In genomic region chr10:114206902-114207301, GRCh38 we compare ENCODE assay signal across 24 cellular contexts. TPM values are rescaled to one million over a fixed set of nuclear protein-coding genes. Genes with fewer than 3 reads are reported as not detected.
"Had no signal": no experiment of that assay in that cellular context is flagged by ENCODE, and none has a peak within 500 bp of the region (broad histone marks: within the 10 kb centered on the region; RNA-seq: fewer than 3 reads in every experiment).

No MANE protein-coding gene starts in this region.

- H3K27ac ChIP-seq: heart left ventricle, pancreas, testis, tibial nerve, upper lobe of right lung, vagina had no signal

- ATAC-seq: effector memory CD8-positive, alpha-beta T cell; heart left ventricle; natural killer cell; sciatic nerve; stimulated activated naive B cell treated with anti-CD40 and anti-IgM and Interleukin-4, amounts not matched to agents 10 μg/mL and 1 μg/mL and 100 μg/mL, for 72 hours; stimulated activated naive CD8-positive, alpha-beta T cell treated with anti-CD3 and anti-CD28 coated beads, Interleukin-15, amount 100 ng/mL, for 72 hours; upper lobe of right lung had no signal

- H3K27me3 ChIP-seq: pancreas, testis, tibial nerve, upper lobe of right lung, vagina had no signal

- H3K9me3 ChIP-seq: heart left ventricle, pancreas, testis, tibial nerve, upper lobe of right lung, vagina had no signal

- H3K36me3 ChIP-seq: heart left ventricle, pancreas, tibial nerve, upper lobe of right lung, vagina had no signal

- H3K4me3 ChIP-seq: heart left ventricle, pancreas, testis, tibial nerve, upper lobe of right lung, vagina had no signal

- DNase-seq: effector memory CD8-positive, alpha-beta T cell; erythroblast; foreskin melanocyte; heart left ventricle; hippocampal formation; mammary epithelial cell; natural killer cell; occipital lobe; pancreas; retina; stimulated activated CD4-positive, alpha-beta T cell treated with anti-CD3 and anti-CD28 coated beads, Interleukin-2, amount 100 ng/mL, for 24 hours; stimulated activated CD4-positive, alpha-beta T cell treated with anti-CD3 and anti-CD28 coated beads, Interleukin-4, amount 100 ng/mL, for 4 hours; stimulated activated naive B cell treated with anti-CD40 and anti-IgM and Interleukin-4, amounts not matched to agents 10 μg/mL and 1 μg/mL and 100 μg/mL, for 72 hours; stimulated activated naive CD8-positive, alpha-beta T cell treated with anti-CD3 and anti-CD28 coated beads, Interleukin-15, amount 100 ng/mL, for 72 hours; testis; upper lobe of right lung had no signal

- H3K4me1 ChIP-seq: pancreas, testis, tibial nerve, upper lobe of right lung, vagina had no signal

RNA-seq across cellular contexts. Expression of gene TDRD1, which starts 27.7 kb away (rescaled TPM):
- total RNA-seq: kidney epithelial cell, neural crest cell, progenitor cell of endocrine pancreas, vagina had no signal

RNA-seq across cellular contexts. Expression of gene VWA2, which starts 32.2 kb away (rescaled TPM):
- total RNA-seq: glomerular endothelial cell, natural killer cell, neural crest cell, skeletal muscle tissue had no signal
